In the genomic region with DNA sequence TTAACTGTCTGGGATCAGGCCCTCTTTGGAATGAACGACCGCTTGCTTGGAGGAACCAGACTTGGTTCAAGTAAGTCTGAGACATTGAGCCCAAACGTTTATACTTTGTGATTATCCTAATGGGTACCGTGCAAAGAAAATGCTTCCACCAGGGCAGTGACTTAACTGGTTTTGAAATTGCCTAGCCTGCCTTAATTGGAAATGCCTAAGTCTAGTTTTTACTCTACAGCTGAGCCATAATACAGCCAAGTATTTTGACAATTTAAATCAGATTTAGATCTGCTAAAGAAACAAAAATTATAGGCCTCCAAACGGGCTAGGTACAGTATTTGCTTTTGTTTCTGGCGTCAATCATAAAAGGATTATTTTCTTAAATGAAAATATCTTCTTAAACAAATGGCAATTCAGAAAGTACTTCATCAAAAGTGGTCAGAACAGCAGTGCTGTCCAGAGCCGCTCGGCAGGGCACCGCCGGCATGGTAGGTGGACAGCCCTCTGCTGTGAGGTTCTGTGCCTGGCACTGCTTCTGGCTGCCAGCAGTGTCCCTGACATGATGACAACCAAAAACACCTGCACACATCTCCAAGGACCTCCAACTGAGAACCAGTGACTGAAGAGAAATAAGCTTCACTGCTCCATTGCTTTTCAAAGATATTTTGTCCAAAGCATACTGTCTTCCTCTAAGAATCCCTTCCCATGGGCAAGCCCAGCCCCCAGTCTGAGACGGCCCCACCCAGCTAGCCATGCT, we compare ENCODE assay signal across 12 cellular contexts. TPM values are rescaled to one million over a fixed set of nuclear protein-coding genes. Genes with fewer than 3 reads are reported as not detected.
DNase-seq lines count a peak whose midpoint lies in the region; ATAC-seq and TF ChIP-seq lines count a peak whose summit lies in the region.
"Had no signal": no experiment of that assay in that cellular context is flagged by ENCODE, and none has a peak within 500 bp of the region (broad histone marks: within the 10 kb centered on the region; RNA-seq: fewer than 3 reads in every experiment).

No MANE protein-coding gene starts in this region.

- DNase-seq in Caco-2 (no peak), body of pancreas (no peak), tibial nerve (ENCODE audit: low spot score in 2 of 2) (no peak), NCI-H1048 (lab: John Stamatoyannopoulos, UW) (no peak), sciatic nerve (ENCODE audit: low spot score) (no peak)
- no peak for DNase-seq in natural killer cell treated with Interleukin-12 subunit alpha and Interleukin-12 subunit beta and Interleukin-15 and Interleukin-18, amount 100 ng/mL, for 72 hours (ENCODE audit: low spot score)
- DNase-seq in activated effector memory CD4-positive, alpha-beta T cell treated with anti-CD3 and anti-CD28 coated beads, Interleukin-2, amount 50 U/mL, for 16 hours = no peak
- DNase-seq: activated gamma-delta T cell treated with Interleukin-2 at 50 U/mL for 16 hours; NCI-H2029 treated with DMSO at 0.1 percent for 48 hours; stimulated activated CD4-positive, alpha-beta T cell treated with anti-CD3 and anti-CD28 coated beads, Interleukin-4, amount 100 ng/mL, for 24 hours had no signal

- peaks cover 11% of the 10 kb centered on the region; the same call in 1 of the 2 replicates for H3F3A ChIP-seq in OCI-LY1 (ENCODE audit: insufficient read depth, low read length)

- ATAC-seq in body of pancreas = peak; percentile 14
- ATAC-seq in natural killer cell treated with Interleukin-12 subunit alpha and Interleukin-12 subunit beta and Interleukin-15 and Interleukin-18, amount 100 ng/mL, for 72 hours = no peak
- ATAC-seq in sciatic nerve = no peak

- H3K79me2 ChIP-seq in OCI-LY1 (ENCODE audit: insufficient read depth, low read length) = no peaks in the 10 kb centered on the region

- H2AFZ ChIP-seq in OCI-LY1 (ENCODE audit: low read length) = no peak overlapping the region

- H3K4me1 ChIP-seq in Caco-2 = peaks cover 11% of the 10 kb centered on the region; the same call in 1 of the 2 replicates
- peaks cover 18% of the 10 kb centered on the region for H3K4me1 ChIP-seq in OCI-LY1 (ENCODE audit: insufficient read depth, low read length, severe bottlenecking)
- H3K4me1 ChIP-seq in body of pancreas = peaks cover 16% of the 10 kb centered on the region
- H3K4me1 ChIP-seq in tibial nerve = no peaks in the 10 kb centered on the region
- H3K4me1 ChIP-seq: psoas muscle had no signal

- no TSS peak for BruUV-seq in Caco-2 (replicated peaks; lab: Mats Ljungman, UMichigan)

- H3K27me3 Mint-ChIP-seq in Caco-2 (ENCODE audit: insufficient read depth, unreplicated experiment) = no peaks in the 10 kb centered on the region
- no peaks in the 10 kb centered on the region for H3K27me3 Mint-ChIP-seq in natural killer cell treated with Interleukin-12 subunit alpha and Interleukin-12 subunit beta and Interleukin-15 and Interleukin-18, amount 100 ng/mL, for 72 hours

- peaks cover 19% of the 10 kb centered on the region for H3K4me1 Mint-ChIP-seq in Caco-2 (ENCODE audit: low read depth, unreplicated experiment)
- H3K4me1 Mint-ChIP-seq in natural killer cell treated with Interleukin-12 subunit alpha and Interleukin-12 subunit beta and Interleukin-15 and Interleukin-18, amount 100 ng/mL, for 72 hours (ENCODE audit: low read depth in 2 of 2) = peaks cover 4 to 21% of the 10 kb centered on the region in 2 donors

- peaks cover 88% of the 10 kb centered on the region for H3K36me3 Mint-ChIP-seq in Caco-2 (ENCODE audit: insufficient read depth, unreplicated experiment)
- H3K36me3 Mint-ChIP-seq in natural killer cell treated with Interleukin-12 subunit alpha and Interleukin-12 subunit beta and Interleukin-15 and Interleukin-18, amount 100 ng/mL, for 72 hours = peaks cover 26% of the 10 kb centered on the region

- H4K20me1 ChIP-seq in OCI-LY1 (ENCODE audit: insufficient read depth, low read length) = no peaks in the 10 kb centered on the region

- 57 to 60% methylated on average over 8 to 11 of the region's 11 CpGs for WGBS in body of pancreas, 2 donors
- 63 to 68% methylated on average over 11 of the region's 11 CpGs for WGBS in tibial nerve, 2 donors

- H3K36me3 ChIP-seq in Caco-2 (ENCODE audit: control insufficient read depth, insufficient read depth, low read length) (peaks cover 7% of the 10 kb centered on the region), OCI-LY1 (ENCODE audit: insufficient read depth, low read length) (peaks cover 47% of the 10 kb centered on the region), body of pancreas (replicated peaks in 1 of 2; ENCODE audit: insufficient read depth in 1 of 2, low read depth in 2 of 2) (peaks cover 17 to 27% of the 10 kb centered on the region in 2 donors), tibial nerve (peaks cover 1 to 64% (median 22%) of the 10 kb centered on the region in 3 donors)

- H3K4me3 Mint-ChIP-seq in Caco-2 (ENCODE audit: unreplicated experiment) = no peak overlapping the region
- H3K4me3 Mint-ChIP-seq in natural killer cell treated with Interleukin-12 subunit alpha and Interleukin-12 subunit beta and Interleukin-15 and Interleukin-18, amount 100 ng/mL, for 72 hours = no peak overlapping the region

- H3K9ac ChIP-seq in OCI-LY1 (ENCODE audit: low read length) = no peak overlapping the region

- CTCF ChIA-PET in Caco-2 (lab: Charles Lee) = interaction anchor here (1.0 kb wide), 1 partner anchor 60 kb away, joined by 3 read pairs; no protein-coding TSS in a partner anchor

- H3K4me2 ChIP-seq in OCI-LY1 (ENCODE audit: low read length) = no peak overlapping the region

- POLR2A ChIA-PET in Caco-2 (lab: Charles Lee) = interaction anchor here (0.6 to 1.0 kb wide), 2 partner anchors 11 to 106 kb away, joined by 3 read pairs; no protein-coding TSS in a partner anchor

- H3K27ac ChIP-seq in OCI-LY1 (ENCODE audit: low read depth, low read length, poor library complexity, severe bottlenecking) (peak overlapping the region; percentile 16), body of pancreas (no peak overlapping the region), tibial nerve (peak overlapping the region in 1 of 4 donors; percentile 34)
- H3K27ac ChIP-seq: psoas muscle had no signal

- intact Hi-C loops in Caco-2 (cut with micrococcal nuclease; ENCODE audit: unreplicated experiment) = loop anchor here (2.0 kb wide), 1 partner anchor 59 kb away; no protein-coding TSS in a partner anchor
- intact Hi-C loops in body of pancreas (cut with DNase I) = no loop called here
- intact Hi-C loops in sciatic nerve (cut with DNase I) = no loop called here

- peak overlapping the region; percentile 61 for H3K27ac Mint-ChIP-seq in Caco-2 (ENCODE audit: unreplicated experiment)
- H3K27ac Mint-ChIP-seq in natural killer cell treated with Interleukin-12 subunit alpha and Interleukin-12 subunit beta and Interleukin-15 and Interleukin-18, amount 100 ng/mL, for 72 hours = peak overlapping the region; percentile 44 to 69

- no peaks in the 10 kb centered on the region for H3K9me2 ChIP-seq in OCI-LY1 (ENCODE audit: low read depth, low read length)

- H3K27me3 ChIP-seq in Caco-2 (replicated peaks; ENCODE audit: control insufficient read depth, insufficient read depth, low read length) = no peaks in the 10 kb centered on the region; the same call in 1 of the 2 replicates
- H3K27me3 ChIP-seq in OCI-LY1 (ENCODE audit: insufficient read depth, low read length) = no peaks in the 10 kb centered on the region
- no peaks in the 10 kb centered on the region for H3K27me3 ChIP-seq in body of pancreas
- H3K27me3 ChIP-seq in tibial nerve = no peaks in the 10 kb centered on the region

- H3K4me3 ChIP-seq in Caco-2 (ENCODE audit: low read depth, low read length) (no peak overlapping the region), OCI-LY1 (ENCODE audit: low read depth, low read length, poor library complexity, severe bottlenecking) (no peak overlapping the region), body of pancreas (no peak overlapping the region), tibial nerve (no peak overlapping the region)
- H3K4me3 ChIP-seq: psoas muscle had no signal

- no peaks in the 10 kb centered on the region for H3K9me3 Mint-ChIP-seq in Caco-2 (ENCODE audit: unreplicated experiment)
- no peaks in the 10 kb centered on the region for H3K9me3 Mint-ChIP-seq in natural killer cell treated with Interleukin-12 subunit alpha and Interleukin-12 subunit beta and Interleukin-15 and Interleukin-18, amount 100 ng/mL, for 72 hours

- TF ChIP-seq POLR2A in body of pancreas (IDR thresholded peaks at IDR 0.05) (no peak), tibial nerve (IDR thresholded peaks at IDR 0.05) (no peak)

- no peak for TF ChIP-seq EP300 in tibial nerve (IDR thresholded peaks at IDR 0.05)

- H3K9me3 ChIP-seq in Caco-2 (no peaks in the 10 kb centered on the region), OCI-LY1 (ENCODE audit: low read length) (no peaks in the 10 kb centered on the region), body of pancreas (no peaks in the 10 kb centered on the region), tibial nerve (no peaks in the 10 kb centered on the region)
- H3K9me3 ChIP-seq: psoas muscle had no signal

- TF ChIP-seq CTCF in Caco-2 (IDR thresholded peaks at IDR 0.05; ENCODE audit: insufficient read depth in 1 of 2, low read depth in 1 of 2, low read length in 1 of 2, severe bottlenecking in 1 of 2, unreplicated experiment in 1 of 2) (no peak), OCI-LY1 (IDR thresholded peaks at IDR 0.05; ENCODE audit: low read length) (no peak), body of pancreas (IDR thresholded peaks at IDR 0.05) (no peak), tibial nerve (IDR thresholded peaks at IDR 0.05) (no peak)

RNA-seq across cellular contexts. Expression of a gene that starts 55.6 kb away (rescaled TPM):
- 282 and 290 TPM in 2 replicates for total RNA-seq in Caco-2 (2022)
- total RNA-seq in body of pancreas = 100 to 1,000 TPM in 1 of 2 donors, 10 to 100 TPM in 1; 76.8 to 103 TPM
- total RNA-seq in natural killer cell treated with Interleukin-12 subunit alpha and Interleukin-12 subunit beta and Interleukin-15 and Interleukin-18, amount 100 ng/mL, for 72 hours = 100 to 1,000 TPM in 1 of 2 donors, 10 to 100 TPM in 1; 71.0 to 135 TPM
- total RNA-seq in tibial nerve = 100 to 1,000 TPM in 3 of 4 donors, 10 to 100 TPM in 1; 83.7 to 168 (median 144) TPM
- total RNA-seq in sciatic nerve = 113 TPM
